In the genomic region with DNA sequence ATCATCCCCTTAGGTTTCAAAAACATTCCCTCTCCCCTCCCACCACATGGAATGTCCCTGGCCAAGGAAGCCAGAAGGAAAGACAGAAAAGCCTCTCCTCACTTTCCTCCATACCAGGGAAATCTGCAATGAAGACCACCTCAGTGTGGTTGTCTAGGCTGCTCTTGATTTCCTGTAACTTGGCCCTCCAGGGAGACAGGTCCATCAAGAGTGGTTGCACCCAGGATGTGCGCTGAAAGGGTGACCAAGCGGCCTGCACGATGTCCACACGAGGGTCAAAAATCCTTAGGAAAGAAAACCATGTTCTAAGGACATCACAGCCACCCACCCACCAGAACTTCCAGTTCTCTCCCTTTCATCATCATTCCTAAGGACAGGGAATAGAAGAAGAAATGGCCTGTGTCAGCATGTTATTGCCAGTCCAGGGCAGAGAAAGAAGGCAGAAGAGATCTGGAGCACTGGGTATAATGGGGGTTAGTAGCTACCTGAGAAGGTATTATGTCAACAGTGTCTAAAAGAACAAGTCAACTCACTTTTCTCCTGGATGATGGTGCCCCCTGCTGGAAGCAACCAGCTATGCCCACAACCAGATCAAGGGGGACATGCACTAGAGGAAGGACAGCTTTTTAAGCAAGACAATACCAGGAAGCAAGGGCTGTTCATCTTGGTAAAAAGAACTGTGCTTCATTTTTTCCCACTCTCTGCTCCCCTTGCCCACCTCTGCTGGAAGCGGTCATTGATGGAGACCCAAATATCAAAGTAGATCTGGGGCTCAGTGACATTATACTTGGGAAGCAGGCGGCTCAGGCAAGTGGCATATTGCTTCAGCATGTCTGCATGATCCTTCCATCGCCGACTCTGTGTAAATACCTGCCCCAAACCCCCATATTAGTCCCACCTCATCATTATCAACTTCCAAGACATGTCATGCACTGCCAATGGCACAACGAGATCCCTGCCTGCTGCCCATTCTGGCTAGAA, we compare ENCODE assay signal across 8 cellular contexts. TPM values are rescaled to one million over a fixed set of nuclear protein-coding genes. Genes with fewer than 3 reads are reported as not detected.
DNase-seq lines count a peak whose midpoint lies in the region; ATAC-seq and TF ChIP-seq lines count a peak whose summit lies in the region.

No MANE protein-coding gene starts in this region.

- no peak overlapping the region for H3K4me3 ChIP-seq in CD4-positive, CD25-positive, alpha-beta regulatory T cell (ENCODE audit: low read depth, low read length)
- no peak overlapping the region for H3K4me3 ChIP-seq in LNCaP clone FGC (ENCODE audit: low read depth, low read length)
- H3K4me3 ChIP-seq in fibroblast of mammary gland (ENCODE audit: control insufficient read depth, low read depth, low read length): no peak overlapping the region
- no peak overlapping the region for H3K4me3 ChIP-seq in neural progenitor cell

- H3K4me3 Mint-ChIP-seq in CD4-positive, CD25-positive, alpha-beta regulatory T cell: no peak overlapping the region
- H3K4me3 Mint-ChIP-seq in neural progenitor cell: peak overlapping the region; percentile 15

- peaks cover 44% of the 10 kb centered on the region for H3K36me3 ChIP-seq in CD4-positive, CD25-positive, alpha-beta regulatory T cell (ENCODE audit: control insufficient read depth, insufficient read depth, low read length)
- H3K36me3 ChIP-seq in neural progenitor cell: no peaks in the 10 kb centered on the region

- no peaks in the 10 kb centered on the region for H3K9me3 ChIP-seq in CD4-positive, CD25-positive, alpha-beta regulatory T cell (ENCODE audit: control insufficient read depth in 2 of 2, low read length in 2 of 2)
- H3K9me3 ChIP-seq in neural progenitor cell (ENCODE audit: low read depth): no peaks in the 10 kb centered on the region

- peaks cover 4 to 8% (median 4%) of the 10 kb centered on the region in 4 donors for H3K4me1 Mint-ChIP-seq in CD4-positive, CD25-positive, alpha-beta regulatory T cell
- H3K4me1 Mint-ChIP-seq in neural progenitor cell: no peaks in the 10 kb centered on the region

- H3K27ac Mint-ChIP-seq in CD4-positive, CD25-positive, alpha-beta regulatory T cell: peak overlapping the region in 2 of 3 donors; percentile 66 to 75
- no peak overlapping the region for H3K27ac Mint-ChIP-seq in neural progenitor cell

- peak; percentile 91 to 95 for ATAC-seq in CD4-positive, CD25-positive, alpha-beta regulatory T cell (ENCODE audit: low read depth in 2 of 2)
- ATAC-seq in GM19455 (IDR thresholded peaks at IDR 0.05; ENCODE audit: unreplicated experiment): peak; percentile 72

- no peak overlapping the region for H3K27ac ChIP-seq in CD4-positive, CD25-positive, alpha-beta regulatory T cell (ENCODE audit: insufficient read depth, low read length, poor library complexity, severe bottlenecking)
- H3K27ac ChIP-seq in neural progenitor cell: no peak overlapping the region
- H3K27ac ChIP-seq in substantia nigra (ENCODE audit: low read depth, low read length, poor library complexity, severe bottlenecking): peak overlapping the region; percentile 0

- H3K36me3 Mint-ChIP-seq in CD4-positive, CD25-positive, alpha-beta regulatory T cell: peaks cover 30% of the 10 kb centered on the region
- H3K36me3 Mint-ChIP-seq in neural progenitor cell: peaks cover 22% of the 10 kb centered on the region

- H3F3A ChIP-seq in neural progenitor cell (ENCODE audit: low read depth): peaks cover 27% of the 10 kb centered on the region

- H3K79me2 ChIP-seq in neural progenitor cell (ENCODE audit: low read depth): no peaks in the 10 kb centered on the region

- peaks cover 6% of the 10 kb centered on the region for H4K20me1 ChIP-seq in neural progenitor cell (ENCODE audit: low read depth)

- H2AFZ ChIP-seq in neural progenitor cell (replicated peaks): no peak overlapping the region

- H3K9me3 Mint-ChIP-seq in CD4-positive, CD25-positive, alpha-beta regulatory T cell: no peaks in the 10 kb centered on the region
- no peaks in the 10 kb centered on the region for H3K9me3 Mint-ChIP-seq in neural progenitor cell

- peak; percentile 79 to 92 (median 89) for DNase-seq in CD4-positive, CD25-positive, alpha-beta regulatory T cell
- DNase-seq in LNCaP clone FGC (ENCODE audit: low read depth) (no peak), RPMI8226 (peak; percentile 80), fibroblast of mammary gland (ENCODE audit: low read depth) (peak; percentile 78), neural progenitor cell (ENCODE audit: low spot score) (peak; percentile 81), substantia nigra (lab: John Stamatoyannopoulos, UW) (peak in 45 of 49 donors; percentile 14 to 83 (median 67))
- peak; percentile 90 to 92 for DNase-seq in activated T-cell treated with anti-CD3 and anti-CD28 coated beads, Interleukin-2, amount 50 U/mL, for 48 hours

- TF ChIP-seq CTCF in LNCaP clone FGC (IDR thresholded peaks at IDR 0.05; ENCODE audit: control insufficient read depth, extremely low read depth, insufficient read depth) (peak; percentile 90), fibroblast of mammary gland (conservative IDR thresholded peaks at IDR 0.05; ENCODE audit: control insufficient read depth, insufficient read depth, low read depth, low read length) (peak; percentile 95), neural progenitor cell (IDR thresholded peaks at IDR 0.05) (peak; percentile 92)

- no peaks in the 10 kb centered on the region for H3K27me3 Mint-ChIP-seq in CD4-positive, CD25-positive, alpha-beta regulatory T cell
- peaks cover 4% of the 10 kb centered on the region for H3K27me3 Mint-ChIP-seq in neural progenitor cell (ENCODE audit: insufficient read depth, low read depth)

- H3K4me2 ChIP-seq in neural progenitor cell: no peak overlapping the region

- no peaks in the 10 kb centered on the region for H3K4me1 ChIP-seq in CD4-positive, CD25-positive, alpha-beta regulatory T cell (ENCODE audit: control insufficient read depth, insufficient read depth, low read length, poor library complexity, severe bottlenecking)
- H3K4me1 ChIP-seq in neural progenitor cell: no peaks in the 10 kb centered on the region

- H3K27me3 ChIP-seq in CD4-positive, CD25-positive, alpha-beta regulatory T cell (ENCODE audit: control insufficient read depth, insufficient read depth, low read length): no peaks in the 10 kb centered on the region
- no peaks in the 10 kb centered on the region for H3K27me3 ChIP-seq in neural progenitor cell

- H3K9ac ChIP-seq in neural progenitor cell: no peak overlapping the region

RNA-seq across cellular contexts. Expression of a gene that starts 9.3 kb away (rescaled TPM):
- total RNA-seq in CD4-positive, CD25-positive, alpha-beta regulatory T cell: 20.0 TPM
- 10 to 100 TPM; 16.7 to 28.1 (median 17.7) TPM for polyA plus RNA-seq in CD4-positive, CD25-positive, alpha-beta regulatory T cell
- total RNA-seq in neural progenitor cell (ENCODE audit: low replicate concordance): 29.7 and 41.7 TPM in 2 replicates

RNA-seq across cellular contexts. Expression of a gene that starts 13.0 kb away (rescaled TPM):
- total RNA-seq in CD4-positive, CD25-positive, alpha-beta regulatory T cell: 137 TPM
- polyA plus RNA-seq in CD4-positive, CD25-positive, alpha-beta regulatory T cell: 100 to 1,000 TPM in 3 of 4 donors, 10 to 100 TPM in 1; 82.2 to 141 (median 108) TPM
- 180 and 221 TPM in 2 replicates for total RNA-seq in neural progenitor cell (ENCODE audit: low replicate concordance)

RNA-seq across cellular contexts. Expression of a gene that starts 25.4 kb away (rescaled TPM):
- total RNA-seq in CD4-positive, CD25-positive, alpha-beta regulatory T cell: 105 TPM
- polyA plus RNA-seq in CD4-positive, CD25-positive, alpha-beta regulatory T cell: 100 to 1,000 TPM; 393 to 484 (median 437) TPM
- total RNA-seq in neural progenitor cell (ENCODE audit: low replicate concordance): 0.52 and 2.4 TPM in 2 replicates

RNA-seq across cellular contexts. Expression of a gene that starts 32.2 kb away (rescaled TPM):
- 54.8 TPM for total RNA-seq in CD4-positive, CD25-positive, alpha-beta regulatory T cell
- polyA plus RNA-seq in CD4-positive, CD25-positive, alpha-beta regulatory T cell: 100 to 1,000 TPM; 155 to 215 (median 185) TPM
- not detected in 2 replicates for total RNA-seq in neural progenitor cell (ENCODE audit: low replicate concordance)

RNA-seq across cellular contexts. Expression of a gene that starts 43.6 kb away (rescaled TPM):
- 47.0 TPM for total RNA-seq in CD4-positive, CD25-positive, alpha-beta regulatory T cell
- polyA plus RNA-seq in CD4-positive, CD25-positive, alpha-beta regulatory T cell: 100 to 1,000 TPM; 233 to 297 (median 251) TPM
- 81.3 and 113 TPM in 2 replicates for total RNA-seq in neural progenitor cell (ENCODE audit: low replicate concordance)

Comparison
In these comparisons a context has a peak if more than half of its experiments do, and no peak if none do; other contexts are left out.
1. RNA of a gene that starts 25.4 kb away (total RNA-seq): 105 TPM in CD4-positive, CD25-positive, alpha-beta regulatory T cell (single experiment); 0.52 to 2.4 TPM in neural progenitor cell; every median in the first group is over 10 times any median in the second.
2. Peak in every context shown above with its lines, with median percentiles within 50 percentile points of each other: CTCF ChIP-seq.